In the genomic region with DNA sequence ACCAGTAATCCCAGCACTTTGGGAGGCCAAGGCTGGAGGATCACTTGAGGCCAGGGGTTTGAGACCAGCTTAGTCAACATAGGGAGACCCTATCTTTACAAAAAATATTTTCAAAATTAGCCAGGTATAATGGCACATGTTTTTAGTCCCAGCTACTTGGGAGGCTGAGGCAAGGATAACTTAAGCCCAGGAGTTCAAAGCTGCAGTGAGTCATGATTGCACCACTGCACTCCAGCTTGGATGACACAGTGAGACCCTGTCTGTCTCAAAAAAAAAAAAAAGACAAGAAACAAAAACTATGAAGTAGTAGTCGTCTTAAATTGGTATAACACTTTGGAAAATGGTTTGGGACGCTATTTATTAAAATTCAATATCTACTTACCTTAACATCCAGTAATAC, we compare ENCODE assay signal across 12 cellular contexts. TPM values are rescaled to one million over a fixed set of nuclear protein-coding genes. Genes with fewer than 3 reads are reported as not detected.
DNase-seq lines count a peak whose midpoint lies in the region; ATAC-seq, FAIRE-seq and TF ChIP-seq lines count a peak whose summit lies in the region.
"Had no signal": no experiment of that assay in that cellular context is flagged by ENCODE, and none has a peak within 500 bp of the region (broad histone marks: within the 10 kb centered on the region; RNA-seq: fewer than 3 reads in every experiment).

No MANE protein-coding gene starts in this region.

- RAD21 ChIA-PET in GM12878 (lab: Charles Lee; ENCODE audit: unreplicated experiment): interaction anchor here (0.9 to 5.1 kb wide), 12 partner anchors 8 to 865 kb away, joined by 3 to 29 read pairs (median 4); partner anchors contain the start of genes AIM2 and MNDA

- no peaks in the 10 kb centered on the region for H4K20me1 ChIP-seq in GM12878 (ENCODE audit: control insufficient read depth, insufficient read depth)

- no peak overlapping the region for H2AFZ ChIP-seq in GM12878 (ENCODE audit: control insufficient read depth, low read depth, low read length)

- WGBS in GM12878 (ENCODE audit: insufficient coverage, insufficient replicate concordance, low lambda C conversion rate, missing lambda C conversion rate): 67% methylated on average over 2 of the region's 2 CpGs

- H3K9me3 ChIP-seq in GM12878 (replicated peaks; ENCODE audit: control insufficient read depth, insufficient read depth, low read length) (no peaks in the 10 kb centered on the region), muscle layer of duodenum (ENCODE audit: control insufficient read depth in 1 of 2, low read length in 2 of 2) (no peaks in the 10 kb centered on the region)
- H3K9me3 ChIP-seq: ovary had no signal

- no peak for TF ChIP-seq EP300 in GM12878 (IDR thresholded peaks at IDR 0.05; ENCODE audit: borderline replicate concordance in 1 of 2, control insufficient read depth in 1 of 2, low read depth in 2 of 2, low read length in 2 of 2)

- intact Hi-C loops in GM12878 (cut with micrococcal nuclease; ENCODE audit: unreplicated experiment): no loop called here

- TF ChIP-seq POLR2A in GM12878 (IDR thresholded peaks at IDR 0.05; ENCODE audit: low read depth, low read length) (no peak), GM18505 (IDR thresholded peaks at IDR 0.05; ENCODE audit: borderline replicate concordance, extremely low read depth, insufficient read depth, insufficient read length) (no peak)

- TF ChIP-seq CTCF in GM12878 (IDR thresholded peaks at IDR 0.05 in 2 of 3, conservative IDR thresholded peaks at IDR 0.05 in 1 of 3; ENCODE audit: control insufficient read depth in 2 of 3, extremely low read depth in 1 of 3, insufficient read depth in 1 of 3, low read depth in 3 of 3, low read length in 3 of 3): no peak

- no peak for TF ChIP-seq RAD21 in GM12878 (IDR thresholded peaks at IDR 0.05; ENCODE audit: insufficient read depth, low read depth, low read length)

- CTCF ChIA-PET in GM12878 (lab: Yijun Ruan, JAX): interaction anchor here (1.0 to 6.4 kb wide), 10 partner anchors 12 to 865 kb away, joined by 3 to 62 read pairs (median 16); no protein-coding TSS in a partner anchor

- H3K79me2 ChIP-seq in GM12878 (ENCODE audit: control insufficient read depth, insufficient read depth, low read length): peaks cover 15% of the 10 kb centered on the region

- POLR2A ChIA-PET in GM12878 (lab: Charles Lee): interaction anchor here (0.6 to 7.1 kb wide), 7 partner anchors 8 to 59 kb away, joined by 3 to 41 read pairs (median 6); partner anchors contain the start of genes AIM2 and IFI16

- H3K27ac ChIP-seq in GM12878 (ENCODE audit: control insufficient read depth, insufficient read depth) (peak overlapping the region; percentile 69), muscle layer of duodenum (ENCODE audit: low read length) (peak overlapping the region; percentile 54)
- H3K27ac ChIP-seq: ovary had no signal

- SMC1A ChIA-PET in GM12878 (lab: Charles Lee; ENCODE audit: uncharacterized antibody, unreplicated experiment): interaction anchor here (0.8 to 6.9 kb wide), 16 partner anchors 9 to 785 kb away, joined by 3 to 50 read pairs (median 7); partner anchors contain the start of genes AIM2, IFI16 and MNDA

- no peak for ATAC-seq in GM12878
- no peak for ATAC-seq in GM18505 (IDR thresholded peaks at IDR 0.05; ENCODE audit: unreplicated experiment)

- H3K4me3 ChIP-seq in GM12878 (peak overlapping the region; percentile 40; the same call in 1 of the 2 replicates), muscle layer of duodenum (ENCODE audit: low read depth in 1 of 2, low read length in 2 of 2) (no peak overlapping the region)
- H3K4me3 ChIP-seq: lung, ovary had no signal

- peak overlapping the region; percentile 57 for H3K4me2 ChIP-seq in GM12878 (ENCODE audit: control insufficient read depth, insufficient read depth)

- H3K4me1 ChIP-seq in GM12878 (ENCODE audit: control insufficient read depth, insufficient read depth, low read length) (peaks cover 43% of the 10 kb centered on the region), muscle layer of duodenum (ENCODE audit: control insufficient read depth in 1 of 2, insufficient read depth in 2 of 2, low read length in 2 of 2) (no peaks in the 10 kb centered on the region)

- H3K27me3 ChIP-seq in GM12878 (replicated peaks in 1 of 2; ENCODE audit: control insufficient read depth in 2 of 2, insufficient read depth in 2 of 2, low read length in 1 of 2): no peaks in the 10 kb centered on the region
- no peaks in the 10 kb centered on the region for H3K27me3 ChIP-seq in muscle layer of duodenum (ENCODE audit: low read depth, low read length)
- H3K27me3 ChIP-seq: ovary had no signal

- peak overlapping the region; percentile 30 for H3K9ac ChIP-seq in GM12878 (ENCODE audit: control insufficient read depth, insufficient read depth, low read length)
- H3K9ac ChIP-seq: KMS-11 had no signal

- H3K36me3 ChIP-seq in GM12878 (ENCODE audit: control insufficient read depth in 2 of 2, insufficient read depth in 2 of 2, low read length in 1 of 2) (peaks cover 0 to 5% of the 10 kb centered on the region in 2 experiments; a peak in 1 of 4 replicates), muscle layer of duodenum (ENCODE audit: control insufficient read depth in 1 of 2, insufficient read depth in 2 of 2, low read length in 2 of 2) (no peaks in the 10 kb centered on the region)
- H3K36me3 ChIP-seq: ovary had no signal

- DNase-seq in ELR (ENCODE audit: low read depth) (peak; percentile 61), MV-4-11 (lab: John Stamatoyannopoulos, UW) (peak; percentile 80), GM12878 (ENCODE audit: low read depth, low spot score) (no peak), midbrain (lab: John Stamatoyannopoulos, UW) (no peak), NCI-H2081 treated with DMSO at 0.1 percent for 48 hours (lab: John Stamatoyannopoulos, UW) (no peak)
- DNase-seq: activated CD4-positive, alpha-beta T cell treated with anti-CD3 and anti-CD28 coated beads, Interleukin-2, amount 50 U/mL, for 1 hour; ovary had no signal

- FAIRE-seq in GM12878 (lab: Jason Lieb, UNC): no peak

- in situ Hi-C loops in GM12878 (cut with MboI): loop anchor here (10.0 kb wide), 1 partner anchor 784 kb away; the partner anchor contains the start of gene CD1C

- no TSS peak for BruUV-seq in GM12878 (replicated peaks; lab: Mats Ljungman, UMichigan)

TF ChIP-seq in GM12878, 131 proteins besides CTCF, POLR2A, EP300 and RAD21:
- no peak for TF ChIP-seq FOS (IDR thresholded peaks at IDR 0.05; ENCODE audit: borderline replicate concordance, extremely low read depth, insufficient read length)

RNA-seq across cellular contexts. Expression of gene AIM2, which starts 7.7 kb away (rescaled TPM):
- total RNA-seq in GM12878 (2013; cell fraction: nucleolus; rRNA removed): 44.5 and 49.9 TPM in 2 replicates
- 9.3 and 9.7 TPM in 2 replicates for total RNA-seq in GM12878 (2014; rRNA removed)
- 12.9 and 15.2 TPM in 2 replicates for total RNA-seq in GM12878 (2014; rRNA removed; fragmentation: Illumina TruSeq; extraction: Trizol)
- total RNA-seq in GM12878 (2021): 7.9 and 8.9 TPM in 2 replicates
- 15.1 TPM for polyA plus RNA-seq in GM12878 (2011; ENCODE audit: low read depth)
- polyA plus RNA-seq in GM12878 (2011; rRNA removed): 35.7 and 58.8 TPM in 2 replicates
- 9.4 and 10.9 TPM in 2 replicates for polyA plus RNA-seq in GM12878 (2011; cell fraction: cytosol; rRNA removed)
- polyA plus RNA-seq in GM12878 (2011; cell fraction: nucleus; rRNA removed): 17.4 and 22.9 TPM in 2 replicates
- 16.7 and 16.8 TPM in 2 replicates for polyA plus RNA-seq in GM12878 (2012)
- polyA plus RNA-seq in GM12878 (2014; fragmentation: Illumina TruSeq; extraction: Trizol): 13.3 and 17.3 TPM in 2 replicates
- 10 to 100 TPM; 13.4 to 16.7 TPM for polyA plus RNA-seq in GM12878 (2014; fragmentation: Nextera tagmentation; extraction: Ambion mirVana)
- 7.2 and 10.0 TPM in 2 replicates for polyA plus RNA-seq in GM12878 (2014; rRNA removed)
- polyA plus RNA-seq in GM12878 (2016; fragmentation: Nextera tagmentation; extraction: Ambion mirVana): 10 to 100 TPM; 10.6 to 12.8 TPM
- 11.3 and 14.4 TPM in 2 replicates for polyA minus RNA-seq in GM12878 (2011; rRNA and poly(A)+ RNA removed)
- polyA minus RNA-seq in GM12878 (2011; cell fraction: cytosol; rRNA and poly(A)+ RNA removed): 8.9 and 9.6 TPM in 2 replicates
- polyA minus RNA-seq in GM12878 (2011; cell fraction: nucleus; rRNA and poly(A)+ RNA removed): 6.6 and 10.0 TPM in 2 replicates
- total RNA-seq: NCI-H460 had no signal

RNA-seq across cellular contexts. Expression of gene IFI16, which starts 59.2 kb away (rescaled TPM):
- 152 and 157 TPM in 2 replicates for total RNA-seq in GM12878 (2013; cell fraction: nucleolus; rRNA removed)
- total RNA-seq in GM12878 (2014; rRNA removed): 147 and 155 TPM in 2 replicates
- 120 and 123 TPM in 2 replicates for total RNA-seq in GM12878 (2014; rRNA removed; fragmentation: Illumina TruSeq; extraction: Trizol)
- total RNA-seq in GM12878 (2021): 185 and 196 TPM in 2 replicates
- polyA plus RNA-seq in GM12878 (2011; ENCODE audit: low read depth): 119 TPM
- polyA plus RNA-seq in GM12878 (2011; rRNA removed): 375 and 581 TPM in 2 replicates
- 144 and 189 TPM in 2 replicates for polyA plus RNA-seq in GM12878 (2011; cell fraction: cytosol; rRNA removed)
- 193 and 199 TPM in 2 replicates for polyA plus RNA-seq in GM12878 (2011; cell fraction: nucleus; rRNA removed)
- 175 and 215 TPM in 2 replicates for polyA plus RNA-seq in GM12878 (2012)
- polyA plus RNA-seq in GM12878 (2014; fragmentation: Illumina TruSeq; extraction: Trizol): 366 and 473 TPM in 2 replicates
- polyA plus RNA-seq in GM12878 (2014; fragmentation: Nextera tagmentation; extraction: Ambion mirVana): 100 to 1,000 TPM; 191 to 255 TPM
- polyA plus RNA-seq in GM12878 (2014; rRNA removed): 188 and 232 TPM in 2 replicates
- 100 to 1,000 TPM; 149 to 165 TPM for polyA plus RNA-seq in GM12878 (2016; fragmentation: Nextera tagmentation; extraction: Ambion mirVana)
- polyA minus RNA-seq in GM12878 (2011; rRNA and poly(A)+ RNA removed): 163 and 190 TPM in 2 replicates
- 90.2 and 92.9 TPM in 2 replicates for polyA minus RNA-seq in GM12878 (2011; cell fraction: cytosol; rRNA and poly(A)+ RNA removed)
- 119 and 143 TPM in 2 replicates for polyA minus RNA-seq in GM12878 (2011; cell fraction: nucleus; rRNA and poly(A)+ RNA removed)

Comparison
In these comparisons a context has a peak if more than half of its experiments do, and no peak if none do; other contexts are left out.
1. DNase-seq: peak in ELR (single experiment) and MV-4-11 (single experiment); none in GM12878 (single experiment), midbrain (single experiment) and NCI-H2081 treated with DMSO at 0.1 percent for 48 hours (single experiment).